Comparison of ENCODE assay signal across 8 cellular contexts in genomic region chr1:161382214-161383019, GRCh38. TPM values are rescaled to one million over a fixed set of nuclear protein-coding genes. Genes with fewer than 3 reads are reported as not detected.
DNase-seq lines count a peak whose midpoint lies in the region; ATAC-seq, FAIRE-seq and TF ChIP-seq lines count a peak whose summit lies in the region.

No MANE protein-coding gene starts in this region.

- peak; percentile 79 for TF ChIP-seq CTCF in OCI-LY3 (IDR thresholded peaks at IDR 0.05; ENCODE audit: low read depth, low read length)
- peak; percentile 69 for TF ChIP-seq CTCF in lower lobe of right lung (IDR thresholded peaks at IDR 0.05)
- TF ChIP-seq CTCF in transverse colon (IDR thresholded peaks at IDR 0.05), result peak; percentile 63 to 69 (median 68)

- peak; percentile 82 to 85 for ATAC-seq in lower lobe of right lung
- no peak for ATAC-seq in HG02938 (IDR thresholded peaks at IDR 0.05; ENCODE audit: unreplicated experiment)
- ATAC-seq in HG02588 (IDR thresholded peaks at IDR 0.05; ENCODE audit: unreplicated experiment), result no peak

- H3K36me3 ChIP-seq in OCI-LY3 (replicated peaks; ENCODE audit: low read depth, low read length) (no peaks in the 10 kb centered on the region), lower lobe of right lung (no peaks in the 10 kb centered on the region), transverse colon (no peaks in the 10 kb centered on the region)

- WGBS in transverse colon (ENCODE audit: low coverage in 1 of 2), 2 donors, result 0 to 39% methylated on average over 1 to 4 of the region's 4 CpGs

- peak overlapping the region; percentile 23; the same call in 1 of the 2 replicates for H3K4me3 ChIP-seq in OCI-LY3 (ENCODE audit: low read length)
- no peak overlapping the region for H3K4me3 ChIP-seq in lower lobe of right lung
- H3K4me3 ChIP-seq in transverse colon, result no peak overlapping the region

- no peaks in the 10 kb centered on the region for H4K20me1 ChIP-seq in OCI-LY3 (ENCODE audit: insufficient read depth, low read length)

- TF ChIP-seq POLR2A in transverse colon (IDR thresholded peaks at IDR 0.05), result no peak

- FAIRE-seq in colon (lab: Jason Lieb, UNC), result peak; percentile 87

- in situ Hi-C loops in G401 (cut with HindIII; ENCODE audit: low sequenced_read_pairs), result loop anchor here (25.0 kb wide), 1 partner anchor 170 kb away; the partner anchor contains the start of genes APOA2, FCER1G and NDUFS2
- in situ Hi-C loops in transverse colon (cut with MboI; ENCODE audit: low pct_ligation_motif_present in 1 of 4, low pct_unique_long_range_greater_than_20kb in 1 of 4, low sequenced_read_pairs in 3 of 4), result loop anchor here in 2 of 4 donors (10.0 to 25.0 kb wide), 2 partner anchors 158 to 170 kb away; partner anchors contain the start of genes APOA2 (in 2 of the 2), FCER1G (in 1 of the 2), NDUFS2 (in 1 of the 2) and TOMM40L (in 1 of the 2)

- H3K27ac ChIP-seq in OCI-LY3 (ENCODE audit: low read length), result no peak overlapping the region
- no peak overlapping the region for H3K27ac ChIP-seq in lower lobe of right lung
- H3K27ac ChIP-seq in transverse colon, result peak overlapping the region in 3 of 4 donors; percentile 30 to 66 (median 60)

- H2AFZ ChIP-seq in OCI-LY3 (ENCODE audit: low read depth, low read length), result peak overlapping the region; percentile 6

- peaks cover 12% of the 10 kb centered on the region for H3K4me1 ChIP-seq in OCI-LY3 (ENCODE audit: low read length)
- H3K4me1 ChIP-seq in lower lobe of right lung, result peaks cover 11% of the 10 kb centered on the region
- peaks cover 0 to 18% (median 4%) of the 10 kb centered on the region in 4 donors for H3K4me1 ChIP-seq in transverse colon

- intact Hi-C loops in lower lobe of right lung (cut with DNase I) (no loop called here), transverse colon (cut with DNase I; ENCODE audit: low total_unique reads) (no loop called here)

- no peaks in the 10 kb centered on the region for H3K9me3 ChIP-seq in OCI-LY3 (ENCODE audit: insufficient read depth, low read length)
- H3K9me3 ChIP-seq in lower lobe of right lung, result no peaks in the 10 kb centered on the region
- H3K9me3 ChIP-seq in transverse colon, result no peaks in the 10 kb centered on the region

- H3K9ac ChIP-seq in OCI-LY3 (ENCODE audit: low read length), result no peak overlapping the region; the same call in 1 of the 2 replicates

- no peak for TF ChIP-seq EP300 in transverse colon (IDR thresholded peaks at IDR 0.05; ENCODE audit: low read depth)

- H3K79me2 ChIP-seq in OCI-LY3 (ENCODE audit: low read length), result no peaks in the 10 kb centered on the region

- H3K27me3 ChIP-seq in OCI-LY3 (ENCODE audit: low read depth, low read length) (peaks cover 4% of the 10 kb centered on the region; the same call in 1 of the 2 replicates), lower lobe of right lung (ENCODE audit: low read depth) (no peaks in the 10 kb centered on the region), transverse colon (no peaks in the 10 kb centered on the region)

- H3K4me2 ChIP-seq in OCI-LY3 (ENCODE audit: low read length), result peak overlapping the region; percentile 36

- DNase-seq in G401 (ENCODE audit: low spot score) (peak; percentile 76), KG1 (lab: John Stamatoyannopoulos, UW) (peak; percentile 19), lower lobe of right lung (no peak), transverse colon (no peak)

RNA-seq across cellular contexts. Expression of gene CFAP126, which starts 14.7 kb away (rescaled TPM):
- not detected in 2 replicates for total RNA-seq in G401 (2014; rRNA removed; shearing (Covaris generic))
- 8.0 TPM for total RNA-seq in lower lobe of right lung
- total RNA-seq in transverse colon, result not detected

Comparison
In these comparisons a context has a peak if more than half of its experiments do, and no peak if none do; other contexts are left out.
1. DNase-seq: peak in G401 (single experiment) and KG1 (single experiment); none in lower lobe of right lung (single experiment) and transverse colon (single experiment).
2. H3K27ac ChIP-seq: peak in transverse colon (3 of 4); none in OCI-LY3 (single experiment) and lower lobe of right lung (single experiment).
3. ATAC-seq: peak in lower lobe of right lung (2 of 2); none in HG02938 (single experiment) and HG02588 (single experiment).
4. Peak in every context shown above with its lines, with median percentiles within 50 percentile points of each other: CTCF ChIP-seq.